32 cellular contexts compared by ENCODE assay signal in genomic region chr2:46127176-46127575, GRCh38.
"Had no signal": no experiment of that assay in that cellular context is flagged by ENCODE, and none has a peak within 500 bp of the region (broad histone marks: within the 10 kb centered on the region; RNA-seq: fewer than 3 reads in every experiment).

No MANE protein-coding gene starts in this region.

- H3K36me3 ChIP-seq: ascending aorta, cardiac muscle cell had no signal

- ATAC-seq: activated CD8-positive, alpha-beta T cell treated with anti-CD3 and anti-CD28 coated beads for 36 hours; activated naive CD8-positive, alpha-beta T cell treated with anti-CD3 and anti-CD28 coated beads, Interleukin-2, amount 50 U/mL, for 24 hours; activated T-cell treated with anti-CD3 and anti-CD28 coated beads, Interleukin-2, amount 50 U/mL, for 4 hours; activated T-cell treated with anti-CD3 and anti-CD28 coated beads, Interleukin-2, amount 50 U/mL, for 72 hours; activated T-helper 17 cell treated with anti-CD3 and anti-CD28 coated beads, Interleukin-2, amount 50 U/mL, for 72 hours had no signal

- DNase-seq: activated B cell treated with CpG ODN at 0.5 μM for 24 hours; activated CD4-positive, alpha-beta memory T cell treated with anti-CD3 and anti-CD28 coated beads for 36 hours; activated CD4-positive, alpha-beta T cell treated with anti-CD3 and anti-CD28 coated beads for 4 hours; activated CD4-positive, alpha-beta T cell treated with anti-CD3 and anti-CD28 coated beads, Interleukin-2, amount 10 ng/mL, durations not matched to agents 24 days and 14 days; activated CD4-positive, alpha-beta T cell treated with anti-CD3 and anti-CD28 coated beads, Interleukin-2, amount 50 U/mL, for 1 hour; activated CD4-positive, alpha-beta T cell treated with anti-CD3 and anti-CD28 coated beads, Interleukin-2, amount 50 U/mL, for 4 hours; activated CD4-positive, CD25-positive, alpha-beta regulatory T cell treated with anti-CD3 and anti-CD28 coated beads, Interleukin-2, amount 50 U/mL, for 72 hours; activated CD8-positive, alpha-beta memory T cell treated with anti-CD3 and anti-CD28 coated beads, Interleukin-2, amount 50 U/mL, for 4 hours; activated CD8-positive, alpha-beta T cell treated with anti-CD3 and anti-CD28 coated beads for 36 hours; activated effector memory CD4-positive, alpha-beta T cell treated with anti-CD3 and anti-CD28 coated beads, Interleukin-2, amount 50 U/mL, for 16 hours; activated gamma-delta T cell treated with Interleukin-2 at 50 U/mL for 16 hours; activated naive CD4-positive, alpha-beta T cell treated with anti-CD3 and anti-CD28 coated beads, Interleukin-2, amount 10 ng/mL, durations not matched to agents 7 days and 5 days; activated naive CD4-positive, alpha-beta T cell treated with Interleukin-2 at 50 U/mL for 16 hours; activated naive CD8-positive, alpha-beta T cell treated with anti-CD3 and anti-CD28 coated beads, Interleukin-2, amount 10 ng/mL, durations not matched to agents 7 days and 5 days; activated naive CD8-positive, alpha-beta T cell treated with anti-CD3 and anti-CD28 coated beads, Interleukin-2, amount 50 U/mL, for 24 hours; activated T-cell treated with anti-CD3 and anti-CD28 coated beads for 4 hours; activated T-cell treated with anti-CD3 and anti-CD28 coated beads, Interleukin-2, amount 50 U/mL, for 1 hour; activated T-cell treated with anti-CD3 and anti-CD28 coated beads, Interleukin-2, amount 50 U/mL, for 4 hours; activated T-cell treated with anti-CD3 and anti-CD28 coated beads, Interleukin-2, amount 50 U/mL, for 72 hours; amygdala; anterior cingulate cortex; caudate nucleus; SW 1271; T-helper 1 cell; T-helper 2 cell; T-helper 9 cell had no signal

- H3K4me3 ChIP-seq: ascending aorta, cardiac muscle cell had no signal

- H3K27me3 ChIP-seq: ascending aorta, cardiac muscle cell had no signal

- FAIRE-seq: bronchial epithelial cell, TTC549 had no signal

- H3K27ac ChIP-seq: ascending aorta, cardiac muscle cell, VCaP had no signal

- H3K9me3 ChIP-seq: ascending aorta had no signal
